ENCODE assay signal across 8 cellular contexts in the genomic region with DNA sequence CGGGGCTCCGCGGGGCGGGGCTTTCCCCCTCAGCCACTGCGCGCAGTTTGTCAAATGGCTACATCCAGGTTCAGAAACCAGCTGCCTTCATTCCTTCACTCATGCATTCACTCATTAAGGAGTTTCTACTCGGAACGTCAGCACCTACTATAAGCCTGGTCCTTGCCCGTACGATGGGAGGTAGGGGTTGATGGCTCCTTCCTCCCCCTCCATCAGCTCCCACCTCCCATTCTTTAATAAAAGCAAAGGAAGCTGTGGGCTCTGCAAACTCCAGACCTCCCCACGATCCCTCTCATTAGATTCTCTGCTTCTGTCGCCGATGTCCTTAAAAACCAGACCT. TPM values are rescaled to one million over a fixed set of nuclear protein-coding genes. Genes with fewer than 3 reads are reported as not detected.
DNase-seq lines count a peak whose midpoint lies in the region; ATAC-seq and TF ChIP-seq lines count a peak whose summit lies in the region.

No MANE protein-coding gene starts in this region.

- H3K36me3 ChIP-seq in kidney epithelial cell (ENCODE audit: control insufficient read depth, insufficient read depth, low read length) (no peaks in the 10 kb centered on the region), thoracic aorta (no peaks in the 10 kb centered on the region)

- TF ChIP-seq POLR2A in lower leg skin (IDR thresholded peaks at IDR 0.05) = no peak

- DNase-seq in activated T-cell treated with anti-CD3 and anti-CD28 coated beads, Interleukin-2, amount 50 U/mL, for 24 hours = no peak
- DNase-seq in activated T-cell treated with anti-CD3 and anti-CD28 coated beads, Interleukin-2, amount 50 U/mL, for 48 hours = no peak
- no peak for DNase-seq in activated naive CD8-positive, alpha-beta T cell treated with anti-CD3 and anti-CD28 coated beads, Interleukin-2, amount 50 U/mL, for 24 hours
- DNase-seq in kidney epithelial cell (ENCODE audit: low read depth) (no peak), thoracic aorta (ENCODE audit: low spot score) (no peak), RKO (ENCODE audit: low spot score) (no peak), lower leg skin (ENCODE audit: low spot score in 2 of 2) (no peak), posterior vena cava (ENCODE audit: low spot score) (no peak)

- peaks cover 5 to 16% of the 10 kb centered on the region in 2 donors for H3K4me1 ChIP-seq in thoracic aorta (ENCODE audit: control insufficient read depth in 1 of 2, low read depth in 2 of 2)

- H3K27ac ChIP-seq in thoracic aorta = no peak overlapping the region

- H3K9me3 ChIP-seq in thoracic aorta = no peaks in the 10 kb centered on the region

- WGBS in lower leg skin, 2 donors = 4 to 5% methylated on average over 7 to 10 of the region's 13 CpGs

- H3K4me1 Mint-ChIP-seq in activated T-cell treated with anti-CD3 and anti-CD28 coated beads, Interleukin-2, amount 50 U/mL, for 24 hours (ENCODE audit: low read depth) = peaks cover 33% of the 10 kb centered on the region
- peaks cover 29% of the 10 kb centered on the region for H3K4me1 Mint-ChIP-seq in activated naive CD8-positive, alpha-beta T cell treated with anti-CD3 and anti-CD28 coated beads, Interleukin-2, amount 50 U/mL, for 24 hours

- H3K9me3 Mint-ChIP-seq in activated T-cell treated with anti-CD3 and anti-CD28 coated beads, Interleukin-2, amount 50 U/mL, for 24 hours = no peaks in the 10 kb centered on the region
- H3K9me3 Mint-ChIP-seq in activated naive CD8-positive, alpha-beta T cell treated with anti-CD3 and anti-CD28 coated beads, Interleukin-2, amount 50 U/mL, for 24 hours = no peaks in the 10 kb centered on the region

- ATAC-seq in activated naive CD8-positive, alpha-beta T cell treated with anti-CD3 and anti-CD28 coated beads, Interleukin-2, amount 50 U/mL, for 24 hours = no peak
- ATAC-seq in thoracic aorta (ENCODE audit: insufficient number of reproducible peaks, low FRiP score, low read depth) = peak; percentile 66

- no peak overlapping the region for H3K27ac Mint-ChIP-seq in activated T-cell treated with anti-CD3 and anti-CD28 coated beads, Interleukin-2, amount 50 U/mL, for 24 hours
- no peak overlapping the region for H3K27ac Mint-ChIP-seq in activated naive CD8-positive, alpha-beta T cell treated with anti-CD3 and anti-CD28 coated beads, Interleukin-2, amount 50 U/mL, for 24 hours

- peak overlapping the region; percentile 55 for H3K4me3 Mint-ChIP-seq in activated T-cell treated with anti-CD3 and anti-CD28 coated beads, Interleukin-2, amount 50 U/mL, for 24 hours
- peak overlapping the region; percentile 47 for H3K4me3 Mint-ChIP-seq in activated naive CD8-positive, alpha-beta T cell treated with anti-CD3 and anti-CD28 coated beads, Interleukin-2, amount 50 U/mL, for 24 hours

- peaks cover 36% of the 10 kb centered on the region for H3K27me3 ChIP-seq in kidney epithelial cell (ENCODE audit: control insufficient read depth, insufficient read depth, low read length)
- no peaks in the 10 kb centered on the region for H3K27me3 ChIP-seq in thoracic aorta (replicated peaks; ENCODE audit: insufficient read depth)

- no peaks in the 10 kb centered on the region for H3K36me3 Mint-ChIP-seq in activated T-cell treated with anti-CD3 and anti-CD28 coated beads, Interleukin-2, amount 50 U/mL, for 24 hours (ENCODE audit: low read depth)
- no peaks in the 10 kb centered on the region for H3K36me3 Mint-ChIP-seq in activated naive CD8-positive, alpha-beta T cell treated with anti-CD3 and anti-CD28 coated beads, Interleukin-2, amount 50 U/mL, for 24 hours (ENCODE audit: low read depth)

- intact Hi-C loops in lower leg skin (cut with DNase I; ENCODE audit: low total_unique reads) = no loop called here
- intact Hi-C loops in posterior vena cava (cut with DNase I) = no loop called here

- peak overlapping the region; percentile 33 for H3K4me3 ChIP-seq in kidney epithelial cell (ENCODE audit: low read depth, low read length)
- peak overlapping the region; percentile 69 for H3K4me3 ChIP-seq in thoracic aorta
- H3K4me3 ChIP-seq in lower leg skin (ENCODE audit: low read depth, poor library complexity, severe bottlenecking) = no peak overlapping the region

- TF ChIP-seq CTCF in kidney epithelial cell (IDR thresholded peaks at IDR 0.05; ENCODE audit: insufficient read depth, low read length, poor library complexity, severe bottlenecking) (no peak), thoracic aorta (IDR thresholded peaks at IDR 0.05) (no peak), lower leg skin (IDR thresholded peaks at IDR 0.05) (no peak)

- no peaks in the 10 kb centered on the region for H3K27me3 Mint-ChIP-seq in activated T-cell treated with anti-CD3 and anti-CD28 coated beads, Interleukin-2, amount 50 U/mL, for 24 hours
- H3K27me3 Mint-ChIP-seq in activated naive CD8-positive, alpha-beta T cell treated with anti-CD3 and anti-CD28 coated beads, Interleukin-2, amount 50 U/mL, for 24 hours = peaks cover 3% of the 10 kb centered on the region

RNA-seq across cellular contexts. Expression of gene CFAP92, which starts 0.3 kb away (rescaled TPM):
- 0.50 and 1.7 TPM in 2 replicates for total RNA-seq in kidney epithelial cell
- under 1 TPM in 1 of 2 donors, not detected in 1; 0.68 TPM for total RNA-seq in thoracic aorta
- total RNA-seq in lower leg skin = under 1 TPM; 0.19 to 0.59 (median 0.25) TPM
- total RNA-seq in posterior vena cava = under 1 TPM; 0.14 to 0.28 TPM

RNA-seq across cellular contexts. Expression of gene EFCC1, which starts 7.0 kb away (rescaled TPM):
- 0.14 TPM in 1 of 2 replicates, not detected in the other for total RNA-seq in kidney epithelial cell
- total RNA-seq in thoracic aorta = 1 to 10 TPM in 1 of 2 donors, not detected in 1; 1.4 TPM
- 1 to 10 TPM in 3 of 4 donors, under 1 TPM in 1; 0.80 to 3.0 (median 2.2) TPM for total RNA-seq in lower leg skin
- 1 to 10 TPM; 1.3 to 2.1 TPM for total RNA-seq in posterior vena cava
